In genomic region chr7:77935652-77936348, GRCh38 we compare ENCODE assay signal across 1 cellular context.
TF ChIP-seq lines count a peak whose summit lies in the region.

No MANE protein-coding gene starts in this region.

TF ChIP-seq in WTC11, 78 proteins besides CTCF, POLR2A, EP300 and RAD21 (continued from another document):
- TF ChIP-seq, protein P1, sequence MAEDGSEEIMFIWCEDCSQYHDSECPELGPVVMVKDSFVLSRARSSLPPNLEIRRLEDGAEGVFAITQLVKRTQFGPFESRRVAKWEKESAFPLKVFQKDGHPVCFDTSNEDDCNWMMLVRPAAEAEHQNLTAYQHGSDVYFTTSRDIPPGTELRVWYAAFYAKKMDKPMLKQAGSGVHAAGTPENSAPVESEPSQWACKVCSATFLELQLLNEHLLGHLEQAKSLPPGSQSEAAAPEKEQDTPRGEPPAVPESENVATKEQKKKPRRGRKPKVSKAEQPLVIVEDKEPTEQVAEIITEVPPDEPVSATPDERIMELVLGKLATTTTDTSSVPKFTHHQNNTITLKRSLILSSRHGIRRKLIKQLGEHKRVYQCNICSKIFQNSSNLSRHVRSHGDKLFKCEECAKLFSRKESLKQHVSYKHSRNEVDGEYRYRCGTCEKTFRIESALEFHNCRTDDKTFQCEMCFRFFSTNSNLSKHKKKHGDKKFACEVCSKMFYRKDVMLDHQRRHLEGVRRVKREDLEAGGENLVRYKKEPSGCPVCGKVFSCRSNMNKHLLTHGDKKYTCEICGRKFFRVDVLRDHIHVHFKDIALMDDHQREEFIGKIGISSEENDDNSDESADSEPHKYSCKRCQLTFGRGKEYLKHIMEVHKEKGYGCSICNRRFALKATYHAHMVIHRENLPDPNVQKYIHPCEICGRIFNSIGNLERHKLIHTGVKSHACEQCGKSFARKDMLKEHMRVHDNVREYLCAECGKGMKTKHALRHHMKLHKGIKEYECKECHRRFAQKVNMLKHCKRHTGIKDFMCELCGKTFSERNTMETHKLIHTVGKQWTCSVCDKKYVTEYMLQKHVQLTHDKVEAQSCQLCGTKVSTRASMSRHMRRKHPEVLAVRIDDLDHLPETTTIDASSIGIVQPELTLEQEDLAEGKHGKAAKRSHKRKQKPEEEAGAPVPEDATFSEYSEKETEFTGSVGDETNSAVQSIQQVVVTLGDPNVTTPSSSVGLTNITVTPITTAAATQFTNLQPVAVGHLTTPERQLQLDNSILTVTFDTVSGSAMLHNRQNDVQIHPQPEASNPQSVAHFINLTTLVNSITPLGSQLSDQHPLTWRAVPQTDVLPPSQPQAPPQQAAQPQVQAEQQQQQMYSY (CRISPR knock-in tag; IDR thresholded peaks at IDR 0.05): no peak
- no peak for TF ChIP-seq NR2C2 (CRISPR knock-in tag; IDR thresholded peaks at IDR 0.05)
- TF ChIP-seq ATF1 (CRISPR knock-in tag; IDR thresholded peaks at IDR 0.05): no peak
- no peak for TF ChIP-seq ZNF671 (CRISPR knock-in tag; IDR thresholded peaks at IDR 0.05)
TF ChIP-seq in WTC11: peak in this region for 0.
